Comparison of ENCODE assay signal across 18 cellular contexts in genomic region chr9:131743501-131743900, GRCh38. TPM values are rescaled to one million over a fixed set of nuclear protein-coding genes. Genes with fewer than 3 reads are reported as not detected.
A peak's percentile ranks its signal among the peaks of the same experiment; 100 is the strongest.
DNase-seq lines count a peak whose midpoint lies in the region; ATAC-seq, FAIRE-seq and TF ChIP-seq lines count a peak whose summit lies in the region.
"Had no signal": no experiment of that assay in that cellular context is flagged by ENCODE, and none has a peak within 500 bp of the region (broad histone marks: within the 10 kb centered on the region; RNA-seq: fewer than 3 reads in every experiment).

No MANE protein-coding gene starts in this region.

- POLR2A ChIA-PET in CD4-positive, alpha-beta memory T cell (lab: Charles Lee; ENCODE audit: partially characterized antibody), result interaction anchor here (0.7 to 19.6 kb wide), 24 partner anchors 9 to 498 kb away, joined by 3 to 692 read pairs (median 5); partner anchors contain the start of gene POMT1
- POLR2A ChIA-PET in T-cell (lab: Charles Lee), result interaction anchor here in 1 of 2 donors (0.5 kb wide), 1 partner anchor 116 kb away, joined by 4 read pairs; no protein-coding TSS in a partner anchor

- H3K9me3 Mint-ChIP-seq in CD4-positive, alpha-beta memory T cell, result no peaks in the 10 kb centered on the region
- no peaks in the 10 kb centered on the region for H3K9me3 Mint-ChIP-seq in T-cell
- H3K9me3 Mint-ChIP-seq: naive B cell had no signal

- no peaks in the 10 kb centered on the region for H3K9me1 ChIP-seq in keratinocyte (ENCODE audit: control insufficient read depth, extremely low read depth, insufficient read depth, low read length)

- dilution Hi-C loops in keratinocyte (cut with MboI; ENCODE audit: extremely low pct_ligation_motif_present, low sequenced_read_pairs), result no loop called here

- peaks cover 30 to 47% (median 38%) of the 10 kb centered on the region in 4 donors for H3K4me1 Mint-ChIP-seq in CD4-positive, alpha-beta memory T cell
- peaks cover 32 to 50% (median 48%) of the 10 kb centered on the region in 3 donors for H3K4me1 Mint-ChIP-seq in T-cell

- TF ChIP-seq CTCF in keratinocyte (optimal IDR thresholded peaks at IDR 0.05 in 1 of 3, IDR thresholded peaks at IDR 0.05 in 1 of 3, conservative IDR thresholded peaks at IDR 0.05 in 1 of 3; ENCODE audit: extremely low read depth in 1 of 3, insufficient read depth in 2 of 3, low read length in 3 of 3) (no peak), lower leg skin (IDR thresholded peaks at IDR 0.05) (no peak)

- H3K4me3 ChIP-seq in BLaER1 treated with 17β-estradiol and CSF1 and Interleukin-3, amounts not matched to agents 10 nM and 100 nM, result no peak overlapping the region
- H3K4me3 ChIP-seq in CD4-positive, alpha-beta memory T cell (ENCODE audit: low read length in 2 of 2), result peak overlapping the region in 1 of 2 donors; percentile 2
- H3K4me3 ChIP-seq in keratinocyte (ENCODE audit: control insufficient read depth in 2 of 3, extremely low read depth in 1 of 3, insufficient read depth in 2 of 3, low read depth in 1 of 3, low read length in 3 of 3), result no peak overlapping the region
- no peak overlapping the region for H3K4me3 ChIP-seq in lower leg skin (ENCODE audit: low read depth, poor library complexity, severe bottlenecking)
- H3K4me3 ChIP-seq: spleen, upper lobe of left lung had no signal

- H3K27me3 Mint-ChIP-seq in CD4-positive, alpha-beta memory T cell, result no peaks in the 10 kb centered on the region
- H3K27me3 Mint-ChIP-seq in T-cell, result no peaks in the 10 kb centered on the region
- H3K27me3 Mint-ChIP-seq: naive B cell had no signal

- peaks cover 0 to 8% of the 10 kb centered on the region in 2 donors for H3K36me3 Mint-ChIP-seq in CD4-positive, alpha-beta memory T cell
- no peaks in the 10 kb centered on the region for H3K36me3 Mint-ChIP-seq in T-cell
- H3K36me3 Mint-ChIP-seq: naive B cell had no signal

- H3K9ac ChIP-seq in BLaER1 treated with 17β-estradiol and CSF1 and Interleukin-3, amounts not matched to agents 10 nM and 100 nM, result 0 out of 22 replicates have a peak overlapping the region, but pooled peaks of 2 of the 11 experiments have one; percentile 25 to 36
- H3K9ac ChIP-seq in keratinocyte (ENCODE audit: control insufficient read depth, extremely low read depth, insufficient read depth, low read length), result no peak overlapping the region

- H2AFZ ChIP-seq in keratinocyte (ENCODE audit: control insufficient read depth, low read length), result no peak overlapping the region

- DNase-seq in CD4-positive, alpha-beta memory T cell, result no peak
- DNase-seq in T-cell (no peak), keratinocyte (ENCODE audit: low read depth, low spot score) (peak; percentile 53), retina (no peak), anterior cingulate cortex (lab: John Stamatoyannopoulos, UW) (no peak), lower leg skin (ENCODE audit: low spot score in 2 of 2) (no peak)
- DNase-seq: DMS79 treated with DMSO at 0.1 percent for 48 hours, KBM-7, naive B cell, NCI-H1105, spleen, upper lobe of left lung had no signal

- H4K20me1 ChIP-seq in BLaER1 treated with 17β-estradiol and CSF1 and Interleukin-3, amounts not matched to agents 10 nM and 100 nM, result peaks cover 0 to 8% (median 6%) of the 10 kb centered on the region in 11 experiments; a peak in 10 of 22 replicates
- no peaks in the 10 kb centered on the region for H4K20me1 ChIP-seq in keratinocyte (ENCODE audit: control insufficient read depth, extremely low read depth, insufficient read depth, low read length)

- H3K27ac Mint-ChIP-seq in CD4-positive, alpha-beta memory T cell, result peak overlapping the region in 6 of 7 donors; percentile 64 to 96 (median 92)
- H3K27ac Mint-ChIP-seq in T-cell, result peak overlapping the region; percentile 99

- no peak for FAIRE-seq in keratinocyte (lab: Jason Lieb, UNC)
- FAIRE-seq: frontal cortex had no signal

- H3K27ac ChIP-seq in BLaER1 treated with 17β-estradiol and CSF1 and Interleukin-3, amounts not matched to agents 10 nM and 100 nM, result peak overlapping the region in 7 of 11 experiments; percentile 1 to 72 (median 54); a peak in 10 of 22 replicates
- H3K27ac ChIP-seq in CD4-positive, alpha-beta memory T cell (ENCODE audit: low read depth, low read length), result no peak overlapping the region
- H3K27ac ChIP-seq in keratinocyte (ENCODE audit: control insufficient read depth, insufficient read depth, low read length), result peak overlapping the region; percentile 41
- H3K27ac ChIP-seq: VCaP had no signal

- intact Hi-C loops in CD4-positive, alpha-beta memory T cell (cut with micrococcal nuclease), result no loop called here
- intact Hi-C loops in lower leg skin (cut with DNase I; ENCODE audit: low total_unique reads), result loop anchor here (2.0 to 5.0 kb wide), 2 partner anchors 153 to 391 kb away; no protein-coding TSS in a partner anchor

- H3K4me3 Mint-ChIP-seq in CD4-positive, alpha-beta memory T cell, result peak overlapping the region in 6 of 8 donors; percentile 46 to 81 (median 71)
- peak overlapping the region; percentile 21 to 61 (median 60) for H3K4me3 Mint-ChIP-seq in T-cell

- peak overlapping the region; percentile 1 to 75 (median 46); a peak in 19 of 22 replicates for H3K4me2 ChIP-seq in BLaER1 treated with 17β-estradiol and CSF1 and Interleukin-3, amounts not matched to agents 10 nM and 100 nM
- H3K4me2 ChIP-seq in keratinocyte (ENCODE audit: control insufficient read depth, extremely low read depth, insufficient read depth, low read depth, low read length), result no peak overlapping the region

- H3K4me1 ChIP-seq in BLaER1 treated with 17β-estradiol and CSF1 and Interleukin-3, amounts not matched to agents 10 nM and 100 nM, result peaks cover 24 to 53% (median 46%) of the 10 kb centered on the region in 10 experiments
- H3K4me1 ChIP-seq in CD4-positive, alpha-beta memory T cell (ENCODE audit: insufficient read depth, low read length), result peaks cover 39% of the 10 kb centered on the region
- H3K4me1 ChIP-seq in keratinocyte (ENCODE audit: control insufficient read depth, extremely low read depth, insufficient read depth, low read length), result peaks cover 31% of the 10 kb centered on the region

- H3K36me3 ChIP-seq in BLaER1 treated with 17β-estradiol and CSF1 and Interleukin-3, amounts not matched to agents 10 nM and 100 nM, result no peaks in the 10 kb centered on the region
- H3K36me3 ChIP-seq in CD4-positive, alpha-beta memory T cell (ENCODE audit: insufficient read depth, low read length), result no peaks in the 10 kb centered on the region
- H3K36me3 ChIP-seq in keratinocyte (ENCODE audit: control insufficient read depth in 2 of 2, extremely low read depth in 1 of 2, insufficient read depth in 2 of 2, low read length in 2 of 2), result no peaks in the 10 kb centered on the region
- H3K36me3 ChIP-seq: spleen, upper lobe of left lung had no signal

- no peak for ATAC-seq in T-cell (replicated peaks in 1 of 4)
- ATAC-seq in HG03095 (IDR thresholded peaks at IDR 0.05; ENCODE audit: unreplicated experiment), result no peak
- ATAC-seq: Panc1, SK-N-SH treated with all-trans-retinoic acid at 6 μM for 48 hours had no signal

- TF ChIP-seq POLR2A in lower leg skin (IDR thresholded peaks at IDR 0.05), result no peak

- CTCF ChIA-PET in CD4-positive, alpha-beta memory T cell (lab: Charles Lee; ENCODE audit: partially characterized antibody), result interaction anchor here (0.6 to 13.4 kb wide), 18 partner anchors 12 to 394 kb away, joined by 3 to 186 read pairs (median 4); no protein-coding TSS in a partner anchor
- CTCF ChIA-PET in T-cell (lab: Charles Lee), result interaction anchor here in 1 of 2 donors (0.8 to 2.1 kb wide), 7 partner anchors 10 to 519 kb away, joined by 3 to 11 read pairs (median 5); no protein-coding TSS in a partner anchor

- H3K79me2 ChIP-seq in keratinocyte (ENCODE audit: control insufficient read depth, insufficient read depth, low read length), result peaks cover 8% of the 10 kb centered on the region

- no peaks in the 10 kb centered on the region for H3K27me3 ChIP-seq in BLaER1 treated with 17β-estradiol and CSF1 and Interleukin-3, amounts not matched to agents 10 nM and 100 nM
- H3K27me3 ChIP-seq in CD4-positive, alpha-beta memory T cell (ENCODE audit: insufficient read depth, low read length), result no peaks in the 10 kb centered on the region
- H3K27me3 ChIP-seq in keratinocyte (ENCODE audit: control insufficient read depth, extremely low read depth, insufficient read depth, low read length), result no peaks in the 10 kb centered on the region
- H3K27me3 ChIP-seq: spleen, upper lobe of left lung had no signal

- no peaks in the 10 kb centered on the region for H3K9me3 ChIP-seq in BLaER1 treated with 17β-estradiol and CSF1 and Interleukin-3, amounts not matched to agents 10 nM and 100 nM (replicated peaks in 1 of 11)
- no peaks in the 10 kb centered on the region for H3K9me3 ChIP-seq in CD4-positive, alpha-beta memory T cell (ENCODE audit: control insufficient read depth in 1 of 2, low read length in 2 of 2)
- no peaks in the 10 kb centered on the region for H3K9me3 ChIP-seq in keratinocyte (ENCODE audit: control insufficient read depth, low read depth, low read length)
- H3K9me3 ChIP-seq: spleen, upper lobe of left lung had no signal

- WGBS in lower leg skin, 2 donors, result 61 to 63% methylated on average over 1 of the region's 1 CpG

RNA-seq across cellular contexts. Expression of gene RAPGEF1, which starts 3.6 kb away (rescaled TPM):
- total RNA-seq in CD4-positive, alpha-beta memory T cell, result 100 to 1,000 TPM; 129 to 149 TPM
- 10 to 100 TPM in 1 of 2 donors, 1 to 10 TPM in 1; 1.5 to 23.0 TPM for polyA plus RNA-seq in CD4-positive, alpha-beta memory T cell
- total RNA-seq in T-cell, result 100 to 1,000 TPM in 4 of 5 donors, 10 to 100 TPM in 1; 97.9 to 167 (median 139) TPM
- 18.5 to 30.1 TPM (median 19.2 TPM) in 3 replicates for polyA plus RNA-seq in keratinocyte
- polyA plus RNA-seq in keratinocyte (2011; ENCODE audit: low read depth), result 12.1 TPM
- polyA plus RNA-seq in keratinocyte (2011; cell fraction: cytosol; rRNA removed), result 19.0 and 25.8 TPM in 2 replicates
- polyA plus RNA-seq in keratinocyte (2011; cell fraction: nucleus; rRNA removed), result 29.1 and 30.6 TPM in 2 replicates
- 13.3 and 28.0 TPM in 2 replicates for polyA plus RNA-seq in keratinocyte (2012; ENCODE audit: low replicate concordance)
- polyA minus RNA-seq in keratinocyte, result 22.0 to 50.7 TPM (median 27.9 TPM) in 3 replicates
- polyA minus RNA-seq in keratinocyte (2011; cell fraction: cytosol; rRNA and poly(A)+ RNA removed), result 21.5 TPM
- polyA minus RNA-seq in keratinocyte (2011; cell fraction: nucleus; rRNA and poly(A)+ RNA removed), result 16.7 and 26.4 TPM in 2 replicates
- total RNA-seq in lower leg skin, result 10 to 100 TPM; 18.0 to 70.8 (median 43.5) TPM
